Comparison of ENCODE assay signal across 8 cellular contexts in the genomic region with DNA sequence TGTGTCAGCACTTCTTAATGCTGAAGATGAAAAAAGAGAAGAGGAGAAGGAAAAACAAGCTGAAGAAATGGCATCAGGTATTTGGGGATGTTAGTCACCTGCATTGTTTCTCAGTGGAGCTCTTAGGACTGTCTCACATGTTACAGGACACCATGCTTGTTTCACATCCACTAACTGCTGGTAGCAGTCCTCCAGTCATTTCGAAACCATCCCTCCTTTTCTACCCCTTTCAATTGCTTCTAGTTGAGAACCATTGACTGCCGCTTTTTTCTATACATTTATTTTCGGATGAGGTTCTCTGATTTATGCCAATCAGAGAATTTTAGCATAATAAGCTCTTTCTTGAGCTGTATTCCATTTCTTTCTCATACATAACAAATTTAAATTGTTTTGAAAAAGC. TPM values are rescaled to one million over a fixed set of nuclear protein-coding genes. Genes with fewer than 3 reads are reported as not detected.
DNase-seq lines count a peak whose midpoint lies in the region; ATAC-seq, FAIRE-seq and TF ChIP-seq lines count a peak whose summit lies in the region.

No MANE protein-coding gene starts in this region.

- DNase-seq in dermis blood vessel endothelial cell (no peak), HUDEP-2 (lab: John Stamatoyannopoulos, UW; ENCODE audit: unreplicated experiment in 76 of 76) (no peak), cerebellar nuclear complex (lab: John Stamatoyannopoulos, UW) (no peak), H54 (ENCODE audit: insufficient read length, low spot score) (no peak)

- no peaks in the 10 kb centered on the region for H3K9me3 Mint-ChIP-seq in activated T-helper 17 cell treated with anti-CD3 and anti-CD28 coated beads, Interleukin-2, amount 50 U/mL, for 72 hours

- peaks cover 64% of the 10 kb centered on the region for H3K36me3 Mint-ChIP-seq in activated T-helper 17 cell treated with anti-CD3 and anti-CD28 coated beads, Interleukin-2, amount 50 U/mL, for 72 hours (ENCODE audit: low read depth)

- peak overlapping the region; percentile 7 for H3K4me3 Mint-ChIP-seq in activated T-helper 17 cell treated with anti-CD3 and anti-CD28 coated beads, Interleukin-2, amount 50 U/mL, for 72 hours

- H3K27me3 Mint-ChIP-seq in activated T-helper 17 cell treated with anti-CD3 and anti-CD28 coated beads, Interleukin-2, amount 50 U/mL, for 72 hours, result no peaks in the 10 kb centered on the region

- H3K4me1 Mint-ChIP-seq in activated T-helper 17 cell treated with anti-CD3 and anti-CD28 coated beads, Interleukin-2, amount 50 U/mL, for 72 hours, result peaks cover 27% of the 10 kb centered on the region

- H3K27ac Mint-ChIP-seq in activated T-helper 17 cell treated with anti-CD3 and anti-CD28 coated beads, Interleukin-2, amount 50 U/mL, for 72 hours, result peak overlapping the region; percentile 31

- TF ChIP-seq POLR2A in H54 (IDR thresholded peaks at IDR 0.05; ENCODE audit: low read depth, low read length), result no peak

- FAIRE-seq in H54 (lab: Jason Lieb, UNC), result no peak

- ATAC-seq in GM18519 (IDR thresholded peaks at IDR 0.05; ENCODE audit: low FRiP score, unreplicated experiment), result peak; percentile 100
- peak; percentile 100 for ATAC-seq in GM21381 (IDR thresholded peaks at IDR 0.05; ENCODE audit: unreplicated experiment)
- peak; percentile 100 for ATAC-seq in HG03108 (IDR thresholded peaks at IDR 0.05; ENCODE audit: unreplicated experiment)
- ATAC-seq in activated T-helper 17 cell treated with anti-CD3 and anti-CD28 coated beads, Interleukin-2, amount 50 U/mL, for 72 hours (replicated peaks), result peak; percentile 100

RNA-seq across cellular contexts. Expression of gene BIRC2, which starts 21.5 kb away (rescaled TPM):
- total RNA-seq in activated T-helper 17 cell treated with anti-CD3 and anti-CD28 coated beads, Interleukin-2, amount 50 U/mL, for 72 hours, result 10 to 100 TPM; 27.3 to 60.9 TPM
- total RNA-seq in dermis blood vessel endothelial cell, result 57.8 and 70.1 TPM in 2 replicates

RNA-seq across cellular contexts. Expression of gene BIRC3, which starts 51.2 kb away (rescaled TPM):
- total RNA-seq in activated T-helper 17 cell treated with anti-CD3 and anti-CD28 coated beads, Interleukin-2, amount 50 U/mL, for 72 hours, result 100 to 1,000 TPM; 124 to 355 TPM
- total RNA-seq in dermis blood vessel endothelial cell, result 3.6 and 8.7 TPM in 2 replicates

Comparison
In these comparisons a context has a peak if more than half of its experiments do, and no peak if none do; other contexts are left out.
1. RNA of gene BIRC3, which starts 51.2 kb away (total RNA-seq): 124 to 355 TPM in activated T-helper 17 cell treated with anti-CD3 and anti-CD28 coated beads, Interleukin-2, amount 50 U/mL, for 72 hours; 3.6 to 8.7 TPM in dermis blood vessel endothelial cell; every median in the first group is over 10 times any median in the second.
2. Peak in every context shown above with its lines, with median percentiles within 50 percentile points of each other: ATAC-seq.